Comparison of ENCODE assay signal across 28 cellular contexts in the genomic region with DNA sequence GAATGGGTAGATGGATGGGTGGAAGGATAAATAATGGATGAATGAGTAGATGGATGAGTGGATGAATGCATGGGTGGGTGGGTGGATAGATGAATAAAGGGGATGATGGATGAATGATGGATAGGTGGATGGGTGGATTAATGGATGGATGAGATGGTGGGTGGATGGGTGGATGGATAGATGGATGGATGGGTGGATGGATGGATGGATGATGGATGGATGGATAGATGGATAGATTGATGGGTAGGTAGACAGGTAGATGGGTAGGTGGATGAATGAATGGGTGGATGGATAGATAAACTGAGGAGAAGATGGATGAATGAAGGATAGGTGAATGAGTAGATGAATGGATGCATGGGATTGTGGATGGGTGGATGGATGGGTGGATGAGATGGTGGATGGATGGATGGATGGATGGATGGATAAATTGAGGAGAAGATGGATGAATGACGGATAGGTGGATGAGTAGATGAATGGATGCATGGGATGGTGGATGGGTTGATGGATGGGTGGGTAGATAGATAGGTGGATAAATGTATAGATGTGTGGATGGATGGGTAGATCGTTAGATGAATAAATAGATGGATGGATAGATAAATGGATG.
"Had no signal": no experiment of that assay in that cellular context is flagged by ENCODE, and none has a peak within 500 bp of the region (broad histone marks: within the 10 kb centered on the region; RNA-seq: fewer than 3 reads in every experiment).

No MANE protein-coding gene starts in this region.

- H3K27me3 Mint-ChIP-seq: dendritic cell treated with granulocyte-macrophage colony-stimulating factor and Interleukin-4, amounts not matched to agents 40 ng/mL and 50 ng/mL, for 4 days; effector memory CD8-positive, alpha-beta T cell had no signal

- ATAC-seq: effector memory CD8-positive, alpha-beta T cell; esophagus mucosa; gastrocnemius medialis; heart right ventricle; left cardiac atrium; left lung; left ventricle myocardium superior; lower lobe of right lung; mucosa of descending colon had no signal

- H3K36me3 Mint-ChIP-seq: mesothelial cell of epicardium, naive B cell had no signal

- H3K27ac Mint-ChIP-seq: dendritic cell treated with granulocyte-macrophage colony-stimulating factor and Interleukin-4, amounts not matched to agents 40 ng/mL and 50 ng/mL, for 4 days; effector memory CD8-positive, alpha-beta T cell; endodermal cell; mesothelial cell of epicardium; naive B cell had no signal

- H3K4me3 Mint-ChIP-seq: dendritic cell treated with granulocyte-macrophage colony-stimulating factor and Interleukin-4, amounts not matched to agents 40 ng/mL and 50 ng/mL, for 4 days; effector memory CD8-positive, alpha-beta T cell; endodermal cell; mesothelial cell of epicardium; naive B cell had no signal

- H3K27me3 ChIP-seq: colonic mucosa, esophagus squamous epithelium, left lung had no signal

- H3K4me1 ChIP-seq: colonic mucosa, left lung had no signal

- H3K4me3 ChIP-seq: colonic mucosa, esophagus squamous epithelium, gastrocnemius medialis, heart right ventricle, left lung, lower lobe of right lung, mucosa of descending colon had no signal

- DNase-seq: colonic mucosa; cortex of kidney; effector CD8-positive, alpha-beta T cell; effector memory CD8-positive, alpha-beta T cell; endodermal cell; erythroblast; esophagus squamous epithelium; foreskin fibroblast; foreskin melanocyte; gastrocnemius medialis; glutamatergic neuron; head of caudate nucleus; heart right ventricle; hippocampal formation; left cardiac atrium; left lung; left ventricle myocardium superior; lower lobe of right lung; mesenchymal stem cell; mucosa of descending colon; naive B cell had no signal

- H3K9me3 Mint-ChIP-seq: dendritic cell treated with granulocyte-macrophage colony-stimulating factor and Interleukin-4, amounts not matched to agents 40 ng/mL and 50 ng/mL, for 4 days; effector memory CD8-positive, alpha-beta T cell; endodermal cell; mesothelial cell of epicardium; naive B cell had no signal

- FAIRE-seq: endometrium, islet of Langerhans, keratinocyte had no signal

- H3K36me3 ChIP-seq: colonic mucosa, esophagus squamous epithelium, gastrocnemius medialis, heart right ventricle, left lung, lower lobe of right lung had no signal

- H3K4me1 Mint-ChIP-seq: naive B cell had no signal

- H3K9me3 ChIP-seq: colonic mucosa, esophagus squamous epithelium, gastrocnemius medialis, heart right ventricle, left lung, lower lobe of right lung, mucosa of descending colon had no signal

- H3K27ac ChIP-seq: colonic mucosa, epithelial cell of prostate, gastrocnemius medialis, heart right ventricle, left lung, lower lobe of right lung had no signal
